ENCODE assay signal across 8 cellular contexts in genomic region chr2:42567389-42567788, GRCh38. TPM values are rescaled to one million over a fixed set of nuclear protein-coding genes. Genes with fewer than 3 reads are reported as not detected.
A peak's percentile ranks its signal among the peaks of the same experiment; 100 is the strongest.
DNase-seq lines count a peak whose midpoint lies in the region; ATAC-seq and TF ChIP-seq lines count a peak whose summit lies in the region.

No MANE protein-coding gene starts in this region.

- WGBS in thyroid gland, 2 donors: 61 to 64% methylated on average over 8 of the region's 8 CpGs

- peak overlapping the region; percentile 1 for H3K4me3 Mint-ChIP-seq in activated CD8-positive, alpha-beta memory T cell treated with anti-CD3 and anti-CD28 coated beads, Interleukin-2, amount 10 ng/mL, durations not matched to agents 7 days and 5 days
- H3K4me3 Mint-ChIP-seq in activated naive CD8-positive, alpha-beta T cell treated with anti-CD3 and anti-CD28 coated beads, Interleukin-2, amount 50 U/mL, for 24 hours: peak overlapping the region; percentile 66

- H3K36me3 ChIP-seq in thyroid gland (no peaks in the 10 kb centered on the region), MG63 (peaks cover 6% of the 10 kb centered on the region)

- no peak overlapping the region for H3K4me3 ChIP-seq in thyroid gland (replicated peaks in 1 of 3)
- H3K4me3 ChIP-seq in MG63: no peak overlapping the region

- no peaks in the 10 kb centered on the region for H3K9me3 Mint-ChIP-seq in activated CD8-positive, alpha-beta memory T cell treated with anti-CD3 and anti-CD28 coated beads, Interleukin-2, amount 10 ng/mL, durations not matched to agents 7 days and 5 days (ENCODE audit: low read depth)
- no peaks in the 10 kb centered on the region for H3K9me3 Mint-ChIP-seq in activated naive CD8-positive, alpha-beta T cell treated with anti-CD3 and anti-CD28 coated beads, Interleukin-2, amount 50 U/mL, for 24 hours

- intact Hi-C loops in thyroid gland (cut with DNase I): no loop called here

- peaks cover 12% of the 10 kb centered on the region for H3K4me1 Mint-ChIP-seq in activated CD8-positive, alpha-beta memory T cell treated with anti-CD3 and anti-CD28 coated beads, Interleukin-2, amount 10 ng/mL, durations not matched to agents 7 days and 5 days
- H3K4me1 Mint-ChIP-seq in activated naive CD8-positive, alpha-beta T cell treated with anti-CD3 and anti-CD28 coated beads, Interleukin-2, amount 50 U/mL, for 24 hours: peaks cover 32% of the 10 kb centered on the region

- CTCF ChIA-PET in activated CD8-positive, alpha-beta memory T cell treated with anti-CD3 and anti-CD28 coated beads, Interleukin-2, amount 10 ng/mL, durations not matched to agents 7 days and 5 days (lab: Charles Lee): no interaction called here

- no peak overlapping the region for H3K27ac Mint-ChIP-seq in activated CD8-positive, alpha-beta memory T cell treated with anti-CD3 and anti-CD28 coated beads, Interleukin-2, amount 10 ng/mL, durations not matched to agents 7 days and 5 days
- peak overlapping the region; percentile 81 for H3K27ac Mint-ChIP-seq in activated naive CD8-positive, alpha-beta T cell treated with anti-CD3 and anti-CD28 coated beads, Interleukin-2, amount 50 U/mL, for 24 hours

- TF ChIP-seq CTCF in thyroid gland (IDR thresholded peaks at IDR 0.05): no peak

- no peaks in the 10 kb centered on the region for H3K27me3 Mint-ChIP-seq in activated CD8-positive, alpha-beta memory T cell treated with anti-CD3 and anti-CD28 coated beads, Interleukin-2, amount 10 ng/mL, durations not matched to agents 7 days and 5 days
- H3K27me3 Mint-ChIP-seq in activated naive CD8-positive, alpha-beta T cell treated with anti-CD3 and anti-CD28 coated beads, Interleukin-2, amount 50 U/mL, for 24 hours: no peaks in the 10 kb centered on the region

- TF ChIP-seq POLR2A in thyroid gland (IDR thresholded peaks at IDR 0.05): no peak

- no peaks in the 10 kb centered on the region for H3K27me3 ChIP-seq in thyroid gland
- no peaks in the 10 kb centered on the region for H3K27me3 ChIP-seq in MG63

- no peak for DNase-seq in activated CD8-positive, alpha-beta memory T cell treated with anti-CD3 and anti-CD28 coated beads, Interleukin-2, amount 10 ng/mL, durations not matched to agents 7 days and 5 days
- no peak for DNase-seq in activated CD8-positive, alpha-beta memory T cell treated with anti-CD3 and anti-CD28 coated beads, Interleukin-2, amount 50 U/mL, for 4 hours
- no peak for DNase-seq in activated naive CD8-positive, alpha-beta T cell treated with anti-CD3 and anti-CD28 coated beads, Interleukin-2, amount 50 U/mL, for 24 hours
- DNase-seq in left kidney (ENCODE audit: low read depth, low spot score): peak; percentile 32
- DNase-seq in thyroid gland: no peak
- no peak for DNase-seq in MG63

- ATAC-seq in activated CD8-positive, alpha-beta memory T cell treated with anti-CD3 and anti-CD28 coated beads, Interleukin-2, amount 10 ng/mL, durations not matched to agents 7 days and 5 days: no peak
- ATAC-seq in activated naive CD8-positive, alpha-beta T cell treated with anti-CD3 and anti-CD28 coated beads, Interleukin-2, amount 50 U/mL, for 24 hours: no peak
- ATAC-seq in HG02981 (IDR thresholded peaks at IDR 0.05; ENCODE audit: unreplicated experiment): no peak
- no peak for ATAC-seq in HG03565 (IDR thresholded peaks at IDR 0.05; ENCODE audit: unreplicated experiment)

- peaks cover 6% of the 10 kb centered on the region for H3K36me3 Mint-ChIP-seq in activated CD8-positive, alpha-beta memory T cell treated with anti-CD3 and anti-CD28 coated beads, Interleukin-2, amount 10 ng/mL, durations not matched to agents 7 days and 5 days
- H3K36me3 Mint-ChIP-seq in activated naive CD8-positive, alpha-beta T cell treated with anti-CD3 and anti-CD28 coated beads, Interleukin-2, amount 50 U/mL, for 24 hours (ENCODE audit: low read depth): peaks cover 6% of the 10 kb centered on the region

- H3K9me3 ChIP-seq in thyroid gland: no peaks in the 10 kb centered on the region
- no peaks in the 10 kb centered on the region for H3K9me3 ChIP-seq in MG63

- H3K4me1 ChIP-seq in thyroid gland: peaks cover 4 to 16% of the 10 kb centered on the region in 2 donors

- H3K27ac ChIP-seq in thyroid gland: peak overlapping the region; percentile 60 to 88 (median 73)

RNA-seq across cellular contexts. Expression of gene MTA3, which starts 1.0 kb away (rescaled TPM):
- 10 to 100 TPM; 22.8 to 23.6 TPM for total RNA-seq in activated CD8-positive, alpha-beta memory T cell treated with anti-CD3 and anti-CD28 coated beads, Interleukin-2, amount 10 ng/mL, durations not matched to agents 7 days and 5 days
- total RNA-seq in thyroid gland: 10 to 100 TPM; 29.8 to 50.0 (median 34.0) TPM
- 18.8 and 36.5 TPM in 2 replicates for total RNA-seq in MG63 (2014; rRNA removed; shearing (Covaris generic); ENCODE audit: low replicate concordance)
